In genomic region chr5:18394154-18394804, GRCh38 we compare ENCODE assay signal across 8 cellular contexts.
A peak's percentile ranks its signal among the peaks of the same experiment; 100 is the strongest.
DNase-seq lines count a peak whose midpoint lies in the region; ATAC-seq and TF ChIP-seq lines count a peak whose summit lies in the region.

No MANE protein-coding gene starts in this region.

- in situ Hi-C loops in KBM-7 (cut with MboI; ENCODE audit: low pct_unique_long_range_greater_than_20kb, low sequenced_read_pairs) = no loop called here

- H3K36me3 ChIP-seq in ascending aorta (no peaks in the 10 kb centered on the region), iPS DF 6.9 (ENCODE audit: control insufficient read depth, insufficient read depth, low read length) (no peaks in the 10 kb centered on the region)

- H3K9me3 ChIP-seq in ascending aorta = no peaks in the 10 kb centered on the region
- H3K9me3 ChIP-seq in iPS DF 6.9 (ENCODE audit: control insufficient read depth, insufficient read depth, low read length) = no peaks in the 10 kb centered on the region

- CTCF ChIA-PET in RWPE1 (lab: Yijun Ruan, JAX) = interaction anchor here (0.8 kb wide), 1 partner anchor 304 kb away, joined by 3 read pairs; no protein-coding TSS in a partner anchor

- H3K4me3 ChIP-seq in ascending aorta (no peak overlapping the region), iPS DF 6.9 (ENCODE audit: low read length) (no peak overlapping the region)

- TF ChIP-seq CTCF in RWPE1 (conservative IDR thresholded peaks at IDR 0.05; ENCODE audit: low read depth) (peak; percentile 93), ascending aorta (IDR thresholded peaks at IDR 0.05) (peak in 2 of 3 experiments; percentile 40 to 48)

- WGBS in iPS DF 6.9 (ENCODE audit: insufficient coverage, insufficient read length) = no CpG with 5 or more reads among the region's 11 CpGs

- DNase-seq in EL (peak; percentile 1), KBM-7 (peak; percentile 56), RWPE1 (ENCODE audit: low spot score) (peak; percentile 60), ascending aorta (ENCODE audit: low spot score in 2 of 2) (no peak), iPS DF 6.9 (ENCODE audit: low read depth, low spot score) (peak; percentile 57)
- peak; percentile 6 to 27 (median 18) for DNase-seq in stimulated activated CD4-positive, alpha-beta T cell treated with anti-CD3 and anti-CD28 coated beads, Interleukin-1b, Interleukin-23, amount 100 ng/mL, for 24 hours (ENCODE audit: low read depth in 4 of 4, low spot score in 1 of 4)

- ATAC-seq in GM21576 (IDR thresholded peaks at IDR 0.05; ENCODE audit: unreplicated experiment) = peak; percentile 62
- ATAC-seq in GM21737 (IDR thresholded peaks at IDR 0.05; ENCODE audit: unreplicated experiment) = no peak

- no peaks in the 10 kb centered on the region for H3K27me3 ChIP-seq in ascending aorta
- H3K27me3 ChIP-seq in iPS DF 6.9 (ENCODE audit: control insufficient read depth, insufficient read depth, low read length) = no peaks in the 10 kb centered on the region

- no peaks in the 10 kb centered on the region for H3K4me1 ChIP-seq in ascending aorta
- H3K4me1 ChIP-seq in iPS DF 6.9 (ENCODE audit: control insufficient read depth, insufficient read depth, low read length) = peaks cover 3% of the 10 kb centered on the region; the same call in 1 of the 2 replicates

- intact Hi-C loops in ascending aorta (cut with DNase I) = no loop called here

- no peak overlapping the region for H3K27ac ChIP-seq in RWPE1
- no peak overlapping the region for H3K27ac ChIP-seq in ascending aorta
- H3K27ac ChIP-seq in iPS DF 6.9 (ENCODE audit: low read length) = no peak overlapping the region

- POLR2A ChIA-PET in RWPE1 (lab: Yijun Ruan, JAX; ENCODE audit: low non-redundant PET) = no interaction called here

Comparison
In these comparisons a context has a peak if more than half of its experiments do, and no peak if none do; other contexts are left out.
1. DNase-seq: peak in EL (single experiment), KBM-7 (single experiment), RWPE1 (single experiment), iPS DF 6.9 (single experiment) and stimulated activated CD4-positive, alpha-beta T cell treated with anti-CD3 and anti-CD28 coated beads, Interleukin-1b, Interleukin-23, amount 100 ng/mL, for 24 hours (4 of 4); none in ascending aorta (0 of 2).